Comparison of ENCODE assay signal across 15 cellular contexts in genomic region chr16:68636064-68636551, GRCh38. TPM values are rescaled to one million over a fixed set of nuclear protein-coding genes. Genes with fewer than 3 reads are reported as not detected.
DNase-seq lines count a peak whose midpoint lies in the region; ATAC-seq and TF ChIP-seq lines count a peak whose summit lies in the region.
"Had no signal": no experiment of that assay in that cellular context is flagged by ENCODE, and none has a peak within 500 bp of the region (broad histone marks: within the 10 kb centered on the region; RNA-seq: fewer than 3 reads in every experiment).

No MANE protein-coding gene starts in this region.

- H3K27me3 ChIP-seq in ACC112 (ENCODE audit: insufficient read depth, low read length) (no peaks in the 10 kb centered on the region), Panc1 (ENCODE audit: control insufficient read depth, insufficient read depth, low read length) (no peaks in the 10 kb centered on the region), suprapubic skin (no peaks in the 10 kb centered on the region)
- H3K27me3 ChIP-seq: tibial nerve had no signal

- in situ Hi-C loops in Panc1 (cut with HindIII; ENCODE audit: low pct_unique_long_range_greater_than_20kb, low sequenced_read_pairs): no loop called here

- H3K36me3 Mint-ChIP-seq in osteocyte (ENCODE audit: unreplicated experiment): no peaks in the 10 kb centered on the region
- no peaks in the 10 kb centered on the region for H3K36me3 Mint-ChIP-seq in CD14-positive monocyte

- peak overlapping the region; percentile 75 for H3K27ac Mint-ChIP-seq in osteocyte (ENCODE audit: unreplicated experiment)
- no peak overlapping the region for H3K27ac Mint-ChIP-seq in CD14-positive monocyte

- H3K9me3 ChIP-seq in Panc1 (ENCODE audit: control insufficient read depth, insufficient read depth, low read depth, low read length): no peaks in the 10 kb centered on the region
- no peaks in the 10 kb centered on the region for H3K9me3 ChIP-seq in suprapubic skin
- H3K9me3 ChIP-seq: gastrocnemius medialis, SK-N-SH, tibial nerve had no signal

- H3K4me3 ChIP-seq in ACC112 (ENCODE audit: low read depth, low read length) (no peak overlapping the region), Panc1 (ENCODE audit: low read depth in 2 of 2, low read length in 2 of 2) (no peak overlapping the region), suprapubic skin (no peak overlapping the region)
- H3K4me3 ChIP-seq: gastrocnemius medialis, tibial nerve had no signal

- H3K9me3 Mint-ChIP-seq in osteocyte (ENCODE audit: unreplicated experiment) (peaks cover 5% of the 10 kb centered on the region), CD14-positive monocyte (peaks cover 0 to 7% (median 0%) of the 10 kb centered on the region in 7 donors)
- H3K9me3 Mint-ChIP-seq: activated T-cell treated with anti-CD3 and anti-CD28 coated beads, Interleukin-2, amount 50 U/mL, for 4 hours had no signal

- peak; percentile 38; the same call in 1 of the 2 replicates for ATAC-seq in Panc1
- ATAC-seq: gastrocnemius medialis had no signal

- POLR2A ChIA-PET in Panc1 (lab: Charles Lee): no interaction called here

- H3K4me3 Mint-ChIP-seq in osteocyte (ENCODE audit: unreplicated experiment): no peak overlapping the region
- no peak overlapping the region for H3K4me3 Mint-ChIP-seq in CD14-positive monocyte
- H3K4me3 Mint-ChIP-seq: activated T-cell treated with anti-CD3 and anti-CD28 coated beads, Interleukin-2, amount 50 U/mL, for 4 hours had no signal

- peak overlapping the region; percentile 35 for H3K27ac ChIP-seq in ACC112 (ENCODE audit: low read depth, low read length)
- H3K27ac ChIP-seq in Panc1 (ENCODE audit: low read length): no peak overlapping the region
- H3K27ac ChIP-seq in suprapubic skin: no peak overlapping the region
- H3K27ac ChIP-seq: gastrocnemius medialis had no signal

- intact Hi-C loops in Panc1 (cut with micrococcal nuclease; ENCODE audit: unreplicated experiment) (no loop called here), CD14-positive monocyte (cut with micrococcal nuclease) (no loop called here)

- H3K4me1 Mint-ChIP-seq in osteocyte (ENCODE audit: unreplicated experiment) (peaks cover 14% of the 10 kb centered on the region), CD14-positive monocyte (no peaks in the 10 kb centered on the region)

- TF ChIP-seq EP300 in suprapubic skin (IDR thresholded peaks at IDR 0.05): no peak

- DNase-seq in Panc1 (ENCODE audit: low read depth, low spot score) (no peak), iPS-NIHi7 (ENCODE audit: extremely low spot score) (peak; percentile 1), osteocyte (ENCODE audit: extremely low spot score, unreplicated experiment) (no peak), suprapubic skin (ENCODE audit: low spot score in 2 of 2) (no peak), SKM-1 treated with dmso at 0.1 percent for 144 hours (lab: John Stamatoyannopoulos, UW; ENCODE audit: unreplicated experiment) (no peak), NCI-H146 (lab: John Stamatoyannopoulos, UW) (no peak), CD14-positive monocyte (ENCODE audit: low spot score) (no peak)
- DNase-seq: ACHN; activated T-cell treated with anti-CD3 and anti-CD28 coated beads, Interleukin-2, amount 50 U/mL, for 4 hours; gastrocnemius medialis; NCI-H526; OCI-M1; SK-N-SH had no signal

- TF ChIP-seq CTCF in Panc1 (IDR thresholded peaks at IDR 0.05): no peak
- TF ChIP-seq CTCF in osteocyte (IDR thresholded peaks at IDR 0.05): no peak
- TF ChIP-seq CTCF in suprapubic skin (IDR thresholded peaks at IDR 0.05): no peak
- TF ChIP-seq CTCF in CD14-positive monocyte (IDR thresholded peaks at IDR 0.05): no peak

- no peaks in the 10 kb centered on the region for H3K79me2 ChIP-seq in ACC112 (ENCODE audit: control insufficient read depth, insufficient read depth, low read length, unreplicated experiment)

- CTCF ChIA-PET in Panc1 (lab: Charles Lee): interaction anchor here (0.6 kb wide), 1 partner anchor 513 kb away, joined by 4 read pairs; no protein-coding TSS in a partner anchor

- H3K36me3 ChIP-seq in ACC112 (ENCODE audit: insufficient read depth, low read length) (no peaks in the 10 kb centered on the region), Panc1 (ENCODE audit: control insufficient read depth, insufficient read depth, low read length) (no peaks in the 10 kb centered on the region), suprapubic skin (no peaks in the 10 kb centered on the region)
- H3K36me3 ChIP-seq: gastrocnemius medialis, tibial nerve had no signal

- H3K27me3 Mint-ChIP-seq in osteocyte (ENCODE audit: unreplicated experiment) (no peaks in the 10 kb centered on the region), CD14-positive monocyte (ENCODE audit: low read depth in 3 of 3) (peaks cover 18 to 25% (median 21%) of the 10 kb centered on the region in 3 donors)

- peak overlapping the region; percentile 47 for H2AFZ ChIP-seq in ACC112 (ENCODE audit: low read length, unreplicated experiment)

- H3K4me1 ChIP-seq in ACC112 (ENCODE audit: control insufficient read depth, insufficient read depth, low read length, unreplicated experiment): peaks cover 16% of the 10 kb centered on the region
- peaks cover 7% of the 10 kb centered on the region for H3K4me1 ChIP-seq in Panc1 (ENCODE audit: control insufficient read depth, insufficient read depth, low read length)
- H3K4me1 ChIP-seq in suprapubic skin: peaks cover 8% of the 10 kb centered on the region
- H3K4me1 ChIP-seq: gastrocnemius medialis, tibial nerve had no signal

- WGBS in suprapubic skin: 24% methylated on average over 12 of the region's 12 CpGs

- BruUV-seq in Panc1 (replicated peaks; lab: Mats Ljungman, UMichigan): no TSS peak

- TF ChIP-seq POLR2A in suprapubic skin (IDR thresholded peaks at IDR 0.05): no peak

RNA-seq across cellular contexts. Expression of gene CDH3, which starts 9.0 kb away (rescaled TPM):
- total RNA-seq in Panc1 (2021; ENCODE audit: unreplicated experiment) (16.7 TPM), osteocyte (2.5 and 3.6 TPM in 2 replicates), suprapubic skin (10 to 100 TPM; 39.0 to 96.8 (median 70.1) TPM)
- 23.5 TPM for polyA plus RNA-seq in Panc1 (2012; ENCODE audit: insufficient read length)
- not detected for polyA plus RNA-seq in CD14-positive monocyte
- total RNA-seq: gastrocnemius medialis had no signal
- polyA plus RNA-seq: SK-N-SH had no signal
